17 cellular contexts compared by ENCODE assay signal in genomic region chr17:75638893-75639292, GRCh38. TPM values are rescaled to one million over a fixed set of nuclear protein-coding genes. Genes with fewer than 3 reads are reported as not detected.
DNase-seq lines count a peak whose midpoint lies in the region; ATAC-seq and TF ChIP-seq lines count a peak whose summit lies in the region.
"Had no signal": no experiment of that assay in that cellular context is flagged by ENCODE, and none has a peak within 500 bp of the region (broad histone marks: within the 10 kb centered on the region; RNA-seq: fewer than 3 reads in every experiment).

No MANE protein-coding gene starts in this region.

- no peak overlapping the region for H2AK5ac ChIP-seq in H9 (ENCODE audit: insufficient read length, low read length)

- POLR2A ChIA-PET in activated CD4-positive, alpha-beta T cell treated with anti-CD3 and anti-CD28 coated beads for 36 hours (lab: Charles Lee): no interaction called here

- H3K27ac ChIP-seq in BLaER1 (no peak overlapping the region), H9 (ENCODE audit: insufficient read length, low read depth, low read length) (no peak overlapping the region), right atrium auricular region (peak overlapping the region; percentile 58 to 77), stomach (peak overlapping the region; percentile 69 to 96 (median 91))

- no peak overlapping the region for H3T11ph ChIP-seq in H9 (ENCODE audit: low read length)

- intact Hi-C loops in stomach (cut with DNase I; ENCODE audit: low total_unique reads): no loop called here
- intact Hi-C loops in activated CD4-positive, alpha-beta T cell treated with anti-CD3 and anti-CD28 coated beads for 36 hours (cut with DNase I, micrococcal nuclease): no loop called here

- no peak overlapping the region for H3K4ac ChIP-seq in H9 (ENCODE audit: low read depth, low read length)

- H3K79me2 ChIP-seq in H9 (ENCODE audit: insufficient read depth, low read length): no peaks in the 10 kb centered on the region

- TF ChIP-seq CTCF in H9 (conservative IDR thresholded peaks at IDR 0.05) (no peak), right atrium auricular region (IDR thresholded peaks at IDR 0.05) (no peak), stomach (IDR thresholded peaks at IDR 0.05) (no peak)

- no peaks in the 10 kb centered on the region for H3K9me3 ChIP-seq in BLaER1
- H3K9me3 ChIP-seq in H9 (ENCODE audit: control insufficient read depth, low read depth, low read length): no peaks in the 10 kb centered on the region
- no peaks in the 10 kb centered on the region for H3K9me3 ChIP-seq in right atrium auricular region
- no peaks in the 10 kb centered on the region for H3K9me3 ChIP-seq in stomach

- peaks cover 67% of the 10 kb centered on the region for H3K4me1 ChIP-seq in BLaER1
- peaks cover 7% of the 10 kb centered on the region; the same call in 1 of the 2 replicates for H3K4me1 ChIP-seq in H9 (ENCODE audit: insufficient read depth, low read length)
- H3K4me1 ChIP-seq in right atrium auricular region: peaks cover 0 to 68% of the 10 kb centered on the region in 2 donors
- H3K4me1 ChIP-seq in stomach: peaks cover 75 to 94% (median 89%) of the 10 kb centered on the region in 4 donors

- H3K27me3 Mint-ChIP-seq in H9 (ENCODE audit: low read depth): no peaks in the 10 kb centered on the region
- no peaks in the 10 kb centered on the region for H3K27me3 Mint-ChIP-seq in activated CD4-positive, alpha-beta T cell treated with anti-CD3 and anti-CD28 coated beads for 36 hours

- no peak overlapping the region for H3K56ac ChIP-seq in H9 (ENCODE audit: insufficient read length, low read depth, low read length)

- no peak overlapping the region for H3K18ac ChIP-seq in H9 (ENCODE audit: insufficient read length, low read depth, low read length)

- no peak overlapping the region for H2AFZ ChIP-seq in H9 (ENCODE audit: low read length)
- H2AFZ ChIP-seq: GM23338 had no signal

- no peak overlapping the region for H3K4me3 ChIP-seq in BLaER1
- H3K4me3 ChIP-seq in right atrium auricular region: no peak overlapping the region
- peak overlapping the region in 1 of 4 donors; percentile 1 for H3K4me3 ChIP-seq in stomach
- H3K4me3 ChIP-seq: GM23338 had no signal

- no peak for ATAC-seq in activated CD4-positive, alpha-beta T cell treated with anti-CD3 and anti-CD28 coated beads for 36 hours
- ATAC-seq: CD8-positive, alpha-beta T cell; GM23338 had no signal

- no peak overlapping the region for H2BK12ac ChIP-seq in H9 (ENCODE audit: insufficient read length, low read depth, low read length)

- no peak overlapping the region for H4K91ac ChIP-seq in H9 (ENCODE audit: insufficient read length, low read depth, low read length)

- H4K20me1 ChIP-seq in BLaER1: peaks cover 39% of the 10 kb centered on the region
- H4K20me1 ChIP-seq in H9 (ENCODE audit: control insufficient read depth, insufficient read depth, insufficient read length): no peaks in the 10 kb centered on the region

- no peaks in the 10 kb centered on the region for H3K23me2 ChIP-seq in H9 (ENCODE audit: insufficient read length, low read depth, low read length, poor library complexity, severe bottlenecking)

- H3K4me1 Mint-ChIP-seq in H9: peaks cover 25 to 35% of the 10 kb centered on the region in 2 experiments
- H3K4me1 Mint-ChIP-seq in activated CD4-positive, alpha-beta T cell treated with anti-CD3 and anti-CD28 coated beads for 36 hours: peaks cover 1% of the 10 kb centered on the region

- no peak overlapping the region for H4K8ac ChIP-seq in H9 (replicated peaks; ENCODE audit: insufficient read length, low read depth, low read length)

- peaks cover 20% of the 10 kb centered on the region; the same call in 1 of the 2 replicates for H3K27me3 ChIP-seq in BLaER1
- H3K27me3 ChIP-seq in H9 (ENCODE audit: insufficient read depth, low read length): no peaks in the 10 kb centered on the region
- no peaks in the 10 kb centered on the region for H3K27me3 ChIP-seq in right atrium auricular region
- no peaks in the 10 kb centered on the region for H3K27me3 ChIP-seq in stomach

- H3K79me1 ChIP-seq in H9 (ENCODE audit: insufficient read depth, low read depth, low read length, poor library complexity, severe bottlenecking): no peaks in the 10 kb centered on the region

- peaks cover 0 to 4% (median 2%) of the 10 kb centered on the region in 3 experiments; a peak in 2 of 7 replicates for H3K36me3 Mint-ChIP-seq in H9 (ENCODE audit: insufficient read depth in 1 of 3, low read depth in 3 of 3)
- H3K36me3 Mint-ChIP-seq in activated CD4-positive, alpha-beta T cell treated with anti-CD3 and anti-CD28 coated beads for 36 hours (ENCODE audit: low read depth): peaks cover 2% of the 10 kb centered on the region

- H3K36me3 ChIP-seq in BLaER1 (peaks cover 31% of the 10 kb centered on the region; the same call in 1 of the 2 replicates), right atrium auricular region (no peaks in the 10 kb centered on the region), stomach (peaks cover 0 to 35% (median 23%) of the 10 kb centered on the region in 4 donors)

- H3K9me3 Mint-ChIP-seq in H9: no peaks in the 10 kb centered on the region
- no peaks in the 10 kb centered on the region for H3K9me3 Mint-ChIP-seq in activated CD4-positive, alpha-beta T cell treated with anti-CD3 and anti-CD28 coated beads for 36 hours (ENCODE audit: low read depth)
- H3K9me3 Mint-ChIP-seq: CD8-positive, alpha-beta T cell; GM23338; HFFc6 had no signal

- CTCF ChIA-PET in activated CD4-positive, alpha-beta T cell treated with anti-CD3 and anti-CD28 coated beads for 36 hours (lab: Charles Lee): interaction anchor here (0.6 to 2.3 kb wide), 3 partner anchors 15 to 208 kb away, joined by 3 to 8 read pairs (median 3); no protein-coding TSS in a partner anchor

- DNase-seq in H9: no peak
- DNase-seq in right atrium auricular region (ENCODE audit: low spot score): no peak
- no peak for DNase-seq in stomach
- no peak for DNase-seq in T1000 (lab: John Stamatoyannopoulos, UW)
- no peak for DNase-seq in activated CD4-positive, alpha-beta T cell treated with anti-CD3 and anti-CD28 coated beads for 36 hours
- DNase-seq in UCSD-AML1 (lab: John Stamatoyannopoulos, UW; ENCODE audit: unreplicated experiment): no peak
- DNase-seq: CD8-positive, alpha-beta T cell; GF-D8; HFFc6; KG1; NCI-H1092 treated with DMSO at 0.1 percent for 48 hours; NCI-H187; NCI-H446 had no signal

- no peak overlapping the region for H3K14ac ChIP-seq in H9 (ENCODE audit: insufficient read depth, low read length)

- no peak overlapping the region for H2BK120ac ChIP-seq in H9 (ENCODE audit: low read depth, low read length, poor library complexity, severe bottlenecking)

- no peak for TF ChIP-seq EP300 in stomach (IDR thresholded peaks at IDR 0.05)

- H3K4me2 ChIP-seq in BLaER1 (peak overlapping the region; percentile 92), H9 (ENCODE audit: insufficient read depth, insufficient read length, low read length) (no peak overlapping the region)
- H3K4me2 ChIP-seq: GM23338 had no signal

- WGBS in H9 (ENCODE audit: extremely low coverage, insufficient read length, low lambda C conversion rate): no CpG with 5 or more reads among the region's 13 CpGs
- WGBS in stomach, 5 donors: 61 to 92% (median 81%) methylated on average over 12 to 13 of the region's 13 CpGs

- no peak overlapping the region for H4K5ac ChIP-seq in H9 (ENCODE audit: insufficient read length, low read depth, low read length)

- H3K4me3 Mint-ChIP-seq in H9: no peak overlapping the region
- no peak overlapping the region for H3K4me3 Mint-ChIP-seq in activated CD4-positive, alpha-beta T cell treated with anti-CD3 and anti-CD28 coated beads for 36 hours
- H3K4me3 Mint-ChIP-seq: CD8-positive, alpha-beta T cell; GM23338; HFFc6 had no signal

- no peak overlapping the region for H2BK20ac ChIP-seq in H9 (ENCODE audit: low read depth, low read length, poor library complexity, severe bottlenecking)

- H2BK15ac ChIP-seq in H9 (ENCODE audit: low read depth, low read length): no peak overlapping the region

- no peak overlapping the region for H3K23ac ChIP-seq in H9 (ENCODE audit: insufficient read length, low read depth, low read length)

- peak overlapping the region in 2 of 3 experiments; percentile 48 to 53; a peak in 3 of 7 replicates for H3K27ac Mint-ChIP-seq in H9
- H3K27ac Mint-ChIP-seq in activated CD4-positive, alpha-beta T cell treated with anti-CD3 and anti-CD28 coated beads for 36 hours: no peak overlapping the region
- H3K27ac Mint-ChIP-seq: CD8-positive, alpha-beta T cell; GM23338; HFFc6 had no signal

- H3K9ac ChIP-seq in BLaER1: no peak overlapping the region
- no peak overlapping the region for H3K9ac ChIP-seq in H9 (ENCODE audit: extremely low read depth, insufficient read length, low read length)

- H2BK5ac ChIP-seq in H9 (ENCODE audit: insufficient read length, low read length): no peak overlapping the region

- TF ChIP-seq POLR2A in stomach (IDR thresholded peaks at IDR 0.05): no peak

RNA-seq across cellular contexts. Expression of gene SMIM5, which starts 5.7 kb away (rescaled TPM):
- total RNA-seq in H9 (2021): 0.20 and 0.24 TPM in 2 replicates
- 10 to 100 TPM in 1 of 2 donors, 1 to 10 TPM in 1; 6.4 to 12.0 TPM for total RNA-seq in right atrium auricular region
- 10 to 100 TPM in 1 of 5 donors, 1 to 10 TPM in 1, under 1 TPM in 1, not detected in 2; 0.58 to 12.7 (median 3.6) TPM for total RNA-seq in stomach
- 10 to 100 TPM in 1 of 3 donors, 1 to 10 TPM in 2; 5.9 to 29.5 (median 10.0) TPM for polyA plus RNA-seq in stomach
- under 1 TPM; 0.12 to 0.14 TPM for total RNA-seq in activated CD4-positive, alpha-beta T cell treated with anti-CD3 and anti-CD28 coated beads for 36 hours
- total RNA-seq: A673, GM23338, M059J had no signal

RNA-seq across cellular contexts. Expression of gene RECQL5, which starts 28.1 kb away (rescaled TPM):
- total RNA-seq in H9 (2021) (40.0 and 40.1 TPM in 2 replicates), right atrium auricular region (1 to 10 TPM; 6.2 to 7.1 TPM), stomach (100 to 1,000 TPM in 2 of 5 donors, 10 to 100 TPM in 3; 21.4 to 229 (median 46.7) TPM)
- polyA plus RNA-seq in stomach: 10 to 100 TPM; 29.6 to 61.4 (median 50.8) TPM
- total RNA-seq in activated CD4-positive, alpha-beta T cell treated with anti-CD3 and anti-CD28 coated beads for 36 hours: 10 to 100 TPM; 36.4 to 40.5 TPM

RNA-seq across cellular contexts. Expression of gene SAP30BP, which starts 28.2 kb away (rescaled TPM):
- total RNA-seq in H9 (2021) (82.6 and 89.7 TPM in 2 replicates), right atrium auricular region (10 to 100 TPM; 28.5 to 44.6 TPM), stomach (100 to 1,000 TPM in 2 of 5 donors, 10 to 100 TPM in 3; 24.6 to 154 (median 72.9) TPM)
- 10 to 100 TPM; 59.0 to 82.5 (median 72.8) TPM for polyA plus RNA-seq in stomach
- total RNA-seq in activated CD4-positive, alpha-beta T cell treated with anti-CD3 and anti-CD28 coated beads for 36 hours: 10 to 100 TPM; 87.8 to 100.0 TPM

RNA-seq across cellular contexts. Expression of gene MYO15B, which starts 51.3 kb away (rescaled TPM):
- total RNA-seq in H9 (2021) (35.3 and 41.9 TPM in 2 replicates), right atrium auricular region (10 to 100 TPM; 29.3 to 34.3 TPM), stomach (100 to 1,000 TPM; 138 to 515 (median 186) TPM)
- polyA plus RNA-seq in stomach: 10 to 100 TPM; 67.7 to 82.3 (median 68.5) TPM
- 10 to 100 TPM; 20.8 to 22.4 TPM for total RNA-seq in activated CD4-positive, alpha-beta T cell treated with anti-CD3 and anti-CD28 coated beads for 36 hours

Comparison
In these comparisons a context has a peak if more than half of its experiments do, and no peak if none do; other contexts are left out.
1. H3K27ac ChIP-seq: peak in right atrium auricular region (2 of 2) and stomach (5 of 5); none in BLaER1 (single experiment) and H9 (single experiment).